Comparison of ENCODE assay signal across 1 cellular context in the genomic region with DNA sequence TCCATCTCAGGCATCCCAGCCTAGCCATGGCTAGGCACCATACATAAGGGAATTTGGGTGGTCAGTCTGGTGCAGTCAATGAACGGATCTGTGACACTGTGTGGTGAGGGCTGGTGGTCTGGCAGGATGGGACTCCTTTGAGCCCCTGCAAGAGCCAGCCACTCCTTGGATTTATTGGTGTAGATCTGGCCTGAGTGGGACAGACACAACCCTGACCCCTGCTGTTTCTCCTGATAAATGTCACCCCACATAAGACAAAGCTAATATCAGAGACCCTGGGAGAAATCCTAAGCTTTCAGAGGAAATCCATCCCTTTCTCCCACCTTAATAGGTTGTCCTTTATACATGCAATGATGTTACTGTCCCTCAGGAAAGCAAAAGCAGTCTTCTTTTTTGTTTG.
TF ChIP-seq lines count a peak whose summit lies in the region.

No MANE protein-coding gene starts in this region.

TF ChIP-seq in IMR-90, 13 proteins besides CTCF, POLR2A, EP300 and RAD21:
- TF ChIP-seq SMC3 (IDR thresholded peaks at IDR 0.05; ENCODE audit: low read depth, low read length), result peak; percentile 26; the same call in 1 of the 2 replicates
- TF ChIP-seq MAZ (IDR thresholded peaks at IDR 0.05; ENCODE audit: borderline replicate concordance, low read depth, low read length), result no peak
- TF ChIP-seq, protein P1, sequence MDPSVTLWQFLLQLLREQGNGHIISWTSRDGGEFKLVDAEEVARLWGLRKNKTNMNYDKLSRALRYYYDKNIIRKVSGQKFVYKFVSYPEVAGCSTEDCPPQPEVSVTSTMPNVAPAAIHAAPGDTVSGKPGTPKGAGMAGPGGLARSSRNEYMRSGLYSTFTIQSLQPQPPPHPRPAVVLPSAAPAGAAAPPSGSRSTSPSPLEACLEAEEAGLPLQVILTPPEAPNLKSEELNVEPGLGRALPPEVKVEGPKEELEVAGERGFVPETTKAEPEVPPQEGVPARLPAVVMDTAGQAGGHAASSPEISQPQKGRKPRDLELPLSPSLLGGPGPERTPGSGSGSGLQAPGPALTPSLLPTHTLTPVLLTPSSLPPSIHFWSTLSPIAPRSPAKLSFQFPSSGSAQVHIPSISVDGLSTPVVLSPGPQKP (IDR thresholded peaks at IDR 0.05; ENCODE audit: borderline replicate concordance, low read depth, low read length), result no peak
